In genomic region chr20:45911486-45912343, GRCh38 we compare ENCODE assay signal across 8 cellular contexts. TPM values are rescaled to one million over a fixed set of nuclear protein-coding genes. Genes with fewer than 3 reads are reported as not detected.
DNase-seq lines count a peak whose midpoint lies in the region; ATAC-seq, FAIRE-seq and TF ChIP-seq lines count a peak whose summit lies in the region.

Gene PLTP, minus strand, starts transcription at chr20:45912155. Its CDS starts 703 bp downstream, at chr20:45911452.

- TF ChIP-seq CTCF in pancreas (IDR thresholded peaks at IDR 0.05), result no peak

- ATAC-seq in left ventricle myocardium superior (peak; percentile 79), pancreas (peak; percentile 55 to 62 (median 56))

- H3K4me1 ChIP-seq in NT2/D1 (ENCODE audit: insufficient read depth, insufficient read length), result peaks cover 9% of the 10 kb centered on the region
- peaks cover 0 to 3% (median 0%) of the 10 kb centered on the region in 3 donors for H3K4me1 ChIP-seq in pancreas

- peaks cover 31% of the 10 kb centered on the region for H3K36me3 ChIP-seq in NT2/D1 (ENCODE audit: insufficient read depth, insufficient read length, low read length)
- H3K36me3 ChIP-seq in pancreas, result no peaks in the 10 kb centered on the region

- H3K4me3 ChIP-seq in NT2/D1 (ENCODE audit: insufficient read length, low read depth) (peak within 1 kb of the TSS; percentile 86), pancreas (peak within 1 kb of the TSS; percentile 29 to 56 (median 46))

- H3K9me3 ChIP-seq in NT2/D1 (ENCODE audit: insufficient read depth, low read length) (no peaks in the 10 kb centered on the region), pancreas (no peaks in the 10 kb centered on the region)

- TF ChIP-seq POLR2A in GM18951 (IDR thresholded peaks at IDR 0.05; ENCODE audit: extremely low read depth, insufficient read depth, insufficient read length), result peak; percentile 23

- no peak for DNase-seq in NT2/D1 (ENCODE audit: low read depth, low spot score)
- DNase-seq in anterior cingulate cortex (lab: John Stamatoyannopoulos, UW), result peak in 56 of 58 donors; percentile 7 to 85 (median 70)
- DNase-seq in left ventricle myocardium superior, result peak; percentile 88
- DNase-seq in pancreas, result peak; percentile 70 to 84 (median 77)
- no peak for DNase-seq in DMS153 (lab: John Stamatoyannopoulos, UW)
- no peak for DNase-seq in NK-92 treated with Interleukin-12 subunit alpha and Interleukin-12 subunit beta, amount 100 ng/mL, for 24 hours (lab: John Stamatoyannopoulos, UW)
- no peak for DNase-seq in NCI-H2196 (lab: John Stamatoyannopoulos, UW; ENCODE audit: unreplicated experiment)

- peak within 1 kb of the TSS; percentile 52 to 82 (median 74) for H3K27ac ChIP-seq in pancreas

- H3K9ac ChIP-seq in NT2/D1 (ENCODE audit: insufficient read length, low read depth), result peak within 1 kb of the TSS; percentile 92

- FAIRE-seq in pancreas (lab: Jason Lieb, UNC), result no peak

- in situ Hi-C loops in GM18951 (cut with MboI; ENCODE audit: low sequenced_read_pairs, unreplicated experiment), result no loop called here

- WGBS in pancreas, 2 donors, result 1 to 2% methylated on average over 42 to 58 of the region's 58 CpGs

- intact Hi-C loops in left ventricle myocardium superior (cut with micrococcal nuclease) (no loop called here), pancreas (cut with DNase I) (no loop called here)

- H3K27me3 ChIP-seq in NT2/D1 (ENCODE audit: insufficient read depth, insufficient read length), result no peaks in the 10 kb centered on the region
- no peaks in the 10 kb centered on the region for H3K27me3 ChIP-seq in pancreas

RNA-seq across cellular contexts. Expression of gene PLTP, which starts in this region (rescaled TPM):
- total RNA-seq in left ventricle myocardium superior, result 97.7 TPM
- 100 to 1,000 TPM in 2 of 6 donors, 10 to 100 TPM in 4; 70.4 to 158 (median 95.1) TPM for total RNA-seq in pancreas
- 10 to 100 TPM; 35.5 to 56.8 TPM for polyA plus RNA-seq in pancreas

Comparison
In these comparisons a context has a peak if more than half of its experiments do, and no peak if none do; other contexts are left out.
1. DNase-seq: peak in anterior cingulate cortex (56 of 58), left ventricle myocardium superior (single experiment) and pancreas (6 of 6); none in NT2/D1 (single experiment), DMS153 (single experiment), NK-92 treated with Interleukin-12 subunit alpha and Interleukin-12 subunit beta, amount 100 ng/mL, for 24 hours (single experiment) and NCI-H2196 (single experiment).